1 cellular context compared by ENCODE assay signal in the genomic region with DNA sequence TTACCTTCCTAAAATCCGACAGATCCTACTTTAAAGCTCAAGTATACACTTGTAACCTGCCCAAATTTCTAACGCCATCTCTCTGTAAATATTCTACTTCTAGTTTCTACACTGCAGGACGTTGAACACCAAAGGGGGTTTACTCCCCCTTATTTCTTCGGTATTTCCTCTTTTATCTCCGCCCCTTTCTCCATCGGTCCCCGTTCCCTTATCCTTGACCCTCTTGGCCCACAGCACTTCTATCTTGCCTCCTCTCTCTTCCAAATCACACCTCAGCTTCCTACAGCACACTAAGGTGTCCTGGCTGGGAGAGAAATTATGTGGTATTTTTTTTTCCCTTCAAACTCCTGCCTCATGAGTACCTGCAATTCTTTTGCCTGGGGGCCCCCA.
TF ChIP-seq lines count a peak whose summit lies in the region.

No MANE protein-coding gene starts in this region.

TF ChIP-seq in GM23338, 12 proteins besides CTCF, POLR2A, EP300 and RAD21 (continued from another document):
- TF ChIP-seq, protein P1, sequence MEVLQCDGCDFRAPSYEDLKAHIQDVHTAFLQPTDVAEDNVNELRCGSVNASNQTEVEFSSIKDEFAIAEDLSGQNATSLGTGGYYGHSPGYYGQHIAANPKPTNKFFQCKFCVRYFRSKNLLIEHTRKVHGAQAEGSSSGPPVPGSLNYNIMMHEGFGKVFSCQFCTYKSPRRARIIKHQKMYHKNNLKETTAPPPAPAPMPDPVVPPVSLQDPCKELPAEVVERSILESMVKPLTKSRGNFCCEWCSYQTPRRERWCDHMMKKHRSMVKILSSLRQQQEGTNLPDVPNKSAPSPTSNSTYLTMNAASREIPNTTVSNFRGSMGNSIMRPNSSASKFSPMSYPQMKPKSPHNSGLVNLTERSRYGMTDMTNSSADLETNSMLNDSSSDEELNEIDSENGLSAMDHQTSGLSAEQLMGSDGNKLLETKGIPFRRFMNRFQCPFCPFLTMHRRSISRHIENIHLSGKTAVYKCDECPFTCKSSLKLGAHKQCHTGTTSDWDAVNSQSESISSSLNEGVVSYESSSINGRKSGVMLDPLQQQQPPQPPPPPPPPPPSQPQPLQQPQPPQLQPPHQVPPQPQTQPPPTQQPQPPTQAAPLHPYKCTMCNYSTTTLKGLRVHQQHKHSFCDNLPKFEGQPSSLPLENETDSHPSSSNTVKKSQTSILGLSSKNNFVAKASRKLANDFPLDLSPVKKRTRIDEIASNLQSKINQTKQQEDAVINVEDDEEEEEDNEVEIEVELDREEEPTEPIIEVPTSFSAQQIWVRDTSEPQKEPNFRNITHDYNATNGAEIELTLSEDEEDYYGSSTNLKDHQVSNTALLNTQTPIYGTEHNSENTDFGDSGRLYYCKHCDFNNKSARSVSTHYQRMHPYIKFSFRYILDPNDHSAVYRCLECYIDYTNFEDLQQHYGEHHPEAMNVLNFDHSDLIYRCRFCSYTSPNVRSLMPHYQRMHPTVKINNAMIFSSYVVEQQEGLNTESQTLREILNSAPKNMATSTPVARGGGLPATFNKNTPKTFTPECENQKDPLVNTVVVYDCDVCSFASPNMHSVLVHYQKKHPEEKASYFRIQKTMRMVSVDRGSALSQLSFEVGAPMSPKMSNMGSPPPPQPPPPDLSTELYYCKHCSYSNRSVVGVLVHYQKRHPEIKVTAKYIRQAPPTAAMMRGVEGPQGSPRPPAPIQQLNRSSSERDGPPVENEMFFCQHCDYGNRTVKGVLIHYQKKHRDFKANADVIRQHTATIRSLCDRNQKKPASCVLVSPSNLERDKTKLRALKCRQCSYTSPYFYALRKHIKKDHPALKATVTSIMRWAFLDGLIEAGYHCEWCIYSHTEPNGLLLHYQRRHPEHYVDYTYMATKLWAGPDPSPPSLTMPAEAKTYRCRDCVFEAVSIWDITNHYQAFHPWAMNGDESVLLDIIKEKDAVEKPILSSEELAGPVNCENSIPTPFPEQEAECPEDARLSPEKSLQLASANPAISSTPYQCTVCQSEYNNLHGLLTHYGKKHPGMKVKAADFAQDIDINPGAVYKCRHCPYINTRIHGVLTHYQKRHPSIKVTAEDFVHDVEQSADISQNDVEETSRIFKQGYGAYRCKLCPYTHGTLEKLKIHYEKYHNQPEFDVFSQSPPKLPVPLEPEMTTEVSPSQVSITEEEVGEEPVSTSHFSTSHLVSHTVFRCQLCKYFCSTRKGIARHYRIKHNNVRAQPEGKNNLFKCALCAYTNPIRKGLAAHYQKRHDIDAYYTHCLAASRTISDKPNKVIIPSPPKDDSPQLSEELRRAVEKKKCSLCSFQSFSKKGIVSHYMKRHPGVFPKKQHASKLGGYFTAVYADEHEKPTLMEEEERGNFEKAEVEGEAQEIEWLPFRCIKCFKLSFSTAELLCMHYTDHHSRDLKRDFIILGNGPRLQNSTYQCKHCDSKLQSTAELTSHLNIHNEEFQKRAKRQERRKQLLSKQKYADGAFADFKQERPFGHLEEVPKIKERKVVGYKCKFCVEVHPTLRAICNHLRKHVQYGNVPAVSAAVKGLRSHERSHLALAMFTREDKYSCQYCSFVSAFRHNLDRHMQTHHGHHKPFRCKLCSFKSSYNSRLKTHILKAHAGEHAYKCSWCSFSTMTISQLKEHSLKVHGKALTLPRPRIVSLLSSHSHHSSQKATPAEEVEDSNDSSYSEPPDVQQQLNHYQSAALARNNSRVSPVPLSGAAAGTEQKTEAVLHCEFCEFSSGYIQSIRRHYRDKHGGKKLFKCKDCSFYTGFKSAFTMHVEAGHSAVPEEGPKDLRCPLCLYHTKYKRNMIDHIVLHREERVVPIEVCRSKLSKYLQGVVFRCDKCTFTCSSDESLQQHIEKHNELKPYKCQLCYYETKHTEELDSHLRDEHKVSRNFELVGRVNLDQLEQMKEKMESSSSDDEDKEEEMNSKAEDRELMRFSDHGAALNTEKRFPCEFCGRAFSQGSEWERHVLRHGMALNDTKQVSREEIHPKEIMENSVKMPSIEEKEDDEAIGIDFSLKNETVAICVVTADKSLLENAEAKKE (CRISPR knock-in tag; IDR thresholded peaks at IDR 0.05), result no peak
